Comparison of ENCODE assay signal across 8 cellular contexts in genomic region chr14:35122696-35123387, GRCh38. TPM values are rescaled to one million over a fixed set of nuclear protein-coding genes. Genes with fewer than 3 reads are reported as not detected.
DNase-seq lines count a peak whose midpoint lies in the region; ATAC-seq and TF ChIP-seq lines count a peak whose summit lies in the region.

No MANE protein-coding gene starts in this region.

- H3K27me3 Mint-ChIP-seq in mesothelial cell of epicardium (ENCODE audit: low read depth): no peaks in the 10 kb centered on the region

- H3K27ac Mint-ChIP-seq in mesothelial cell of epicardium: peak overlapping the region; percentile 100

- H3K9me3 Mint-ChIP-seq in mesothelial cell of epicardium: no peaks in the 10 kb centered on the region

- ATAC-seq in HG02623 (IDR thresholded peaks at IDR 0.05; ENCODE audit: unreplicated experiment): no peak

- peak; percentile 77 for DNase-seq in ELF-1 (ENCODE audit: low read depth, low spot score)
- peak; percentile 41 for DNase-seq in HCEC 1CT
- DNase-seq in Peyer's patch: no peak
- no peak for DNase-seq in mesothelial cell of epicardium (ENCODE audit: low spot score in 2 of 2, unreplicated experiment in 2 of 2)
- DNase-seq in islet precursor cell: no peak

- no peaks in the 10 kb centered on the region for H3K36me3 ChIP-seq in Peyer's patch
- H3K36me3 ChIP-seq in ectodermal cell (ENCODE audit: control insufficient read depth, insufficient read depth, low read length): no peaks in the 10 kb centered on the region
- H3K36me3 ChIP-seq in urinary bladder (ENCODE audit: insufficient read depth): no peaks in the 10 kb centered on the region

- peaks cover 33% of the 10 kb centered on the region for H3K4me1 Mint-ChIP-seq in mesothelial cell of epicardium

- TF ChIP-seq CTCF in Peyer's patch (IDR thresholded peaks at IDR 0.05): no peak
- TF ChIP-seq CTCF in mesothelial cell of epicardium (IDR thresholded peaks at IDR 0.05; ENCODE audit: unreplicated experiment): no peak

- 12 to 16% methylated on average over 22 to 23 of the region's 23 CpGs for WGBS in ectodermal cell, 2 experiments
- WGBS in urinary bladder: 6% methylated on average over 23 of the region's 23 CpGs

- peaks cover 0 to 16% (median 5%) of the 10 kb centered on the region in 4 donors for H3K4me1 ChIP-seq in Peyer's patch
- H3K4me1 ChIP-seq in ectodermal cell (ENCODE audit: control insufficient read depth, insufficient read depth, low read length): no peaks in the 10 kb centered on the region
- no peaks in the 10 kb centered on the region for H3K4me1 ChIP-seq in urinary bladder (ENCODE audit: insufficient read depth)

- H3K4me3 Mint-ChIP-seq in mesothelial cell of epicardium: peak overlapping the region; percentile 97

- peaks cover 13% of the 10 kb centered on the region for H3K36me3 Mint-ChIP-seq in mesothelial cell of epicardium

- H3K4me3 ChIP-seq in Peyer's patch (peak overlapping the region; percentile 62 to 82 (median 72)), ectodermal cell (ENCODE audit: insufficient read depth, low read depth, low read length) (peak overlapping the region; percentile 71), urinary bladder (ENCODE audit: low read depth, low read length) (peak overlapping the region; percentile 73)

- TF ChIP-seq POLR2A in Peyer's patch (IDR thresholded peaks at IDR 0.05): no peak

- peak overlapping the region; percentile 85 to 99 (median 95) for H3K27ac ChIP-seq in Peyer's patch
- H3K27ac ChIP-seq in ectodermal cell (ENCODE audit: insufficient read depth, low read depth, low read length, poor library complexity, severe bottlenecking): peak overlapping the region; percentile 98
- peak overlapping the region; percentile 98 for H3K27ac ChIP-seq in urinary bladder (ENCODE audit: low read depth)

- H3K27me3 ChIP-seq in Peyer's patch (no peaks in the 10 kb centered on the region), ectodermal cell (ENCODE audit: control insufficient read depth, insufficient read depth, low read length, poor library complexity, severe bottlenecking) (no peaks in the 10 kb centered on the region)

- H3K9me3 ChIP-seq in Peyer's patch (no peaks in the 10 kb centered on the region), ectodermal cell (ENCODE audit: control insufficient read depth, low read length) (no peaks in the 10 kb centered on the region)

RNA-seq across cellular contexts. Expression of gene PRORP, which starts 0.5 kb away (rescaled TPM):
- total RNA-seq in Peyer's patch: 10 to 100 TPM; 29.2 to 52.0 (median 36.9) TPM
- polyA plus RNA-seq in ectodermal cell (2013, experiment 1 of 4): 39.5 TPM
- 41.0 TPM for polyA plus RNA-seq in ectodermal cell (2013, experiment 2 of 4)
- polyA plus RNA-seq in ectodermal cell (2013, experiment 3 of 4): 23.3 TPM
- 27.9 TPM for polyA plus RNA-seq in ectodermal cell (2013, experiment 4 of 4)
- 31.2 to 32.6 TPM (median 31.4 TPM) in 3 replicates for total RNA-seq in mesothelial cell of epicardium
- 28.8 TPM for total RNA-seq in urinary bladder
- 12.4 TPM for polyA plus RNA-seq in urinary bladder

RNA-seq across cellular contexts. Expression of gene PPP2R3C, which starts 1.1 kb away (rescaled TPM):
- total RNA-seq in Peyer's patch: 10 to 100 TPM; 20.1 to 44.6 (median 33.6) TPM
- polyA plus RNA-seq in ectodermal cell (2013, experiment 1 of 4): 36.2 TPM
- 35.6 TPM for polyA plus RNA-seq in ectodermal cell (2013, experiment 2 of 4)
- polyA plus RNA-seq in ectodermal cell (2013, experiment 3 of 4): 39.6 TPM
- polyA plus RNA-seq in ectodermal cell (2013, experiment 4 of 4): 37.3 TPM
- total RNA-seq in mesothelial cell of epicardium: 24.3 to 25.2 TPM (median 25.2 TPM) in 3 replicates
- 66.2 TPM for total RNA-seq in urinary bladder
- polyA plus RNA-seq in urinary bladder: 28.3 TPM

Comparison
In these comparisons a context has a peak if more than half of its experiments do, and no peak if none do; other contexts are left out.
1. DNase-seq: peak in ELF-1 (single experiment) and HCEC 1CT (single experiment); none in Peyer's patch (0 of 3), mesothelial cell of epicardium (0 of 2) and islet precursor cell (single experiment).
2. Peak in every context shown above with its lines, with median percentiles within 50 percentile points of each other: H3K27ac ChIP-seq and H3K4me3 ChIP-seq.